In the genomic region with DNA sequence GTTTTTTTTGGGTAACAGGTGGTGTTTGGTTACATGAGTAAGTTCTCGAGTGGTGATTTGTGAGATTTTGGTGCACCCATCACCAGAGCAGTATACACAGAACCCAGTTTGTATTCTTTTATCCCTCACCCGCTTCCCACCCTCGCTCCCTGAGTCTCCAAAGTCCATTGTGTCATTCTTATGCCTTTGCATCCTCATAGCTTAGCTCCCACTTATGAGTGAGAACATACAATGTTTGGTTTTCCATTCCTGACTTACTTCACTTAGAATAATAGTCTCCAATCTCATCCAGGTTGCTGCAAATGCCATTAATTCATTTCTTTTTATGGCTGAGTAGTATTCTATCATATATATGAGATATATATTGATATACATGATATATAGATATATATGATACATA, we compare ENCODE assay signal across 5 cellular contexts.
DNase-seq lines count a peak whose midpoint lies in the region; TF ChIP-seq lines count a peak whose summit lies in the region.
"Not testable (repeated sequence)": the region's sequence is repeated elsewhere in the genome, so short reads cannot be mapped to it uniquely, and the experiment has no call there.

No MANE protein-coding gene starts in this region.

- not testable (repeated sequence) for H3K9ac ChIP-seq in colonic mucosa (ENCODE audit: low read depth in 2 of 2, low read length in 2 of 2)

- TF ChIP-seq POLR2A in prostate gland (IDR thresholded peaks at IDR 0.05); transverse colon (IDR thresholded peaks at IDR 0.05): not testable (repeated sequence)

- TF ChIP-seq EP300 in transverse colon (IDR thresholded peaks at IDR 0.05; ENCODE audit: low read depth): not testable (repeated sequence)

- not testable (repeated sequence) for TF ChIP-seq CTCF in HEK293 (tag by site-specific recombination; IDR thresholded peaks at IDR 0.05); VCaP (conservative IDR thresholded peaks at IDR 0.05); colonic mucosa (IDR thresholded peaks at IDR 0.05); prostate gland (IDR thresholded peaks at IDR 0.05); transverse colon (IDR thresholded peaks at IDR 0.05)

- not testable (repeated sequence) for H3K36me3 ChIP-seq in HEK293 (ENCODE audit: control insufficient read depth in 2 of 2, insufficient read depth in 1 of 2, low read length in 2 of 2); colonic mucosa; prostate gland; transverse colon

- intact Hi-C loops in colonic mucosa (cut with DNase I); prostate gland (cut with DNase I); transverse colon (cut with DNase I; ENCODE audit: low total_unique reads): not testable (repeated sequence)

- 94% methylated on average over 3 of the region's 3 CpGs for WGBS in prostate gland
- whole genome bisulfite sequencing in transverse colon (ENCODE audit: low coverage in 1 of 2), 2 donors: 79 to 86% methylated on average over 3 of the region's 3 CpGs

- H3K4me3 ChIP-seq in HEK293 (ENCODE audit: low read depth, low read length); colonic mucosa; prostate gland; transverse colon: not testable (repeated sequence)

- H3K27ac ChIP-seq in HEK293 (ENCODE audit: extremely low read depth, low read depth, low read length): not testable (repeated sequence)
- peak overlapping the region; percentile 74 for H3K27ac ChIP-seq in VCaP
- peak overlapping the region; percentile 83 for H3K27ac ChIP-seq in colonic mucosa
- peak overlapping the region; percentile 37 to 54 for H3K27ac ChIP-seq in prostate gland
- peak overlapping the region; percentile 67 to 77 (median 70) for H3K27ac ChIP-seq in transverse colon

- CTCF ChIA-PET in HEK293 (lab: Yijun Ruan, JAX): not testable (repeated sequence)

- not testable (repeated sequence) for DNase-seq in colonic mucosa; prostate gland (ENCODE audit: low spot score); transverse colon

- not testable (repeated sequence) for H3K4me1 ChIP-seq in HEK293 (ENCODE audit: control insufficient read depth, insufficient read depth, low read length); colonic mucosa; prostate gland (replicated peaks)
- peaks cover 2 to 48% (median 14%) of the 10 kb centered on the region in 4 donors for H3K4me1 ChIP-seq in transverse colon

- not testable (repeated sequence) for H3K27me3 ChIP-seq in colonic mucosa; prostate gland (replicated peaks; ENCODE audit: insufficient read depth); transverse colon

- in situ Hi-C loops in transverse colon (cut with MboI; ENCODE audit: low pct_ligation_motif_present in 1 of 4, low pct_unique_long_range_greater_than_20kb in 1 of 4, low sequenced_read_pairs in 3 of 4): not testable (repeated sequence)

- H3K9me3 ChIP-seq in HEK293 (ENCODE audit: control insufficient read depth, insufficient read depth, low read depth, low read length); colonic mucosa; prostate gland; transverse colon: not testable (repeated sequence)

- POLR2A ChIA-PET in HEK293 (lab: Yijun Ruan, JAX): not testable (repeated sequence)

TF ChIP-seq in HEK293, 187 proteins besides CTCF, POLR2A, EP300 and RAD21:
- TF ChIP-seq SCRT2 (tag by site-specific recombination; IDR thresholded peaks at IDR 0.05): peak; percentile 60; the same call in 1 of the 2 replicates
TF ChIP-seq in HEK293: peak in this region for 1; not testable (repeated sequence) for 186.
